20 cellular contexts compared by ENCODE assay signal in genomic region chr11:131185915-131186314, GRCh38.
"Had no signal": no experiment of that assay in that cellular context is flagged by ENCODE, and none has a peak within 500 bp of the region (broad histone marks: within the 10 kb centered on the region; RNA-seq: fewer than 3 reads in every experiment).

No MANE protein-coding gene starts in this region.

- H3K27ac ChIP-seq: dorsolateral prefrontal cortex, esophagus muscularis mucosa, gastrocnemius medialis, hepatocyte, lower lobe of right lung, ovary, right lobe of liver, suprapubic skin, tibial artery, upper lobe of right lung, vagina had no signal

- H2AFZ ChIP-seq: hepatocyte had no signal

- H3K4me3 ChIP-seq: dorsolateral prefrontal cortex, esophagus muscularis mucosa, gastrocnemius medialis, hepatocyte, lower lobe of right lung, mucosa of descending colon, ovary, right lobe of liver, suprapubic skin, tibial artery, upper lobe of right lung, vagina had no signal

- ATAC-seq: gastrocnemius medialis; mucosa of descending colon; naive thymus-derived CD8-positive, alpha-beta T cell; right lobe of liver had no signal

- H3K9me3 ChIP-seq: esophagus muscularis mucosa, gastrocnemius medialis, lower lobe of right lung, mucosa of descending colon, ovary, right lobe of liver, suprapubic skin, tibial artery, upper lobe of right lung, vagina had no signal

- H3K4me1 ChIP-seq: esophagus muscularis mucosa, gastrocnemius medialis, lower lobe of right lung, right lobe of liver, tibial artery, upper lobe of right lung, vagina had no signal

- H3K79me2 ChIP-seq: hepatocyte had no signal

- H3K27me3 ChIP-seq: esophagus muscularis mucosa, gastrocnemius medialis, ovary, right lobe of liver, upper lobe of right lung, vagina had no signal

- FAIRE-seq: endometrium, islet of Langerhans had no signal

- DNase-seq: cortex of kidney; dorsolateral prefrontal cortex; effector CD8-positive, alpha-beta T cell; gastrocnemius medialis; kidney glomerular epithelial cell; lower lobe of right lung; mucosa of descending colon; naive thymus-derived CD8-positive, alpha-beta T cell; nucleus accumbens; ovary; right lobe of liver; stimulated activated CD4-positive, alpha-beta T cell treated with anti-CD3 and anti-CD28 coated beads, Interleukin-4, amount 100 ng/mL, for 1 hour; tibial artery; upper lobe of right lung had no signal

- H3K36me3 ChIP-seq: esophagus muscularis mucosa, gastrocnemius medialis, lower lobe of right lung, ovary, right lobe of liver, suprapubic skin, tibial artery, upper lobe of right lung, vagina had no signal

- H3K4me2 ChIP-seq: hepatocyte had no signal
